ENCODE assay signal across 1 cellular context in genomic region chrX:154348114-154348531, GRCh38.
TF ChIP-seq lines count a peak whose summit lies in the region.

No MANE protein-coding gene starts in this region.

TF ChIP-seq in HepG2, 621 proteins besides CTCF, POLR2A, EP300 and RAD21:
- TF ChIP-seq MLX (CRISPR knock-in tag; IDR thresholded peaks at IDR 0.05) (no peak), ZNF773 (CRISPR knock-in tag; IDR thresholded peaks at IDR 0.05; ENCODE audit: borderline replicate concordance) (no peak), KDM4B (CRISPR knock-in tag; IDR thresholded peaks at IDR 0.05) (no peak), BRCA1 (CRISPR knock-in tag; IDR thresholded peaks at IDR 0.05) (no peak), RFXAP (CRISPR knock-in tag; IDR thresholded peaks at IDR 0.05; ENCODE audit: borderline replicate concordance) (no peak), RXRA (CRISPR knock-in tag; IDR thresholded peaks at IDR 0.05) (no peak), TRAFD1 (CRISPR knock-in tag; IDR thresholded peaks at IDR 0.05; ENCODE audit: borderline replicate concordance) (no peak), PAXIP1 (CRISPR knock-in tag; conservative IDR thresholded peaks at IDR 0.05) (no peak), NPAS2 (CRISPR knock-in tag; IDR thresholded peaks at IDR 0.05; ENCODE audit: borderline replicate concordance) (no peak), THYN1 (CRISPR knock-in tag; IDR thresholded peaks at IDR 0.05; ENCODE audit: borderline replicate concordance, low read depth) (no peak), ZNF431 (CRISPR knock-in tag; IDR thresholded peaks at IDR 0.05; ENCODE audit: borderline replicate concordance, low read depth) (no peak), ZBTB7B (CRISPR knock-in tag; IDR thresholded peaks at IDR 0.05) (no peak), NR2F1 (CRISPR knock-in tag; IDR thresholded peaks at IDR 0.05) (no peak), NCOA1 (CRISPR knock-in tag; IDR thresholded peaks at IDR 0.05) (no peak), SALL2 (CRISPR knock-in tag; IDR thresholded peaks at IDR 0.05) (no peak)
